Comparison of ENCODE assay signal across 9 cellular contexts in genomic region chr5:55333811-55334210, GRCh38.
"Had no signal": no experiment of that assay in that cellular context is flagged by ENCODE, and none has a peak within 500 bp of the region (broad histone marks: within the 10 kb centered on the region; RNA-seq: fewer than 3 reads in every experiment).

No MANE protein-coding gene starts in this region.

- H3K27me3 Mint-ChIP-seq: IgD-negative memory B cell had no signal

- H3K27ac ChIP-seq: GM23248, HL-60 had no signal

- H3K9me3 Mint-ChIP-seq: IgD-negative memory B cell had no signal

- H3K9ac ChIP-seq: GM23248 had no signal

- H3K9me3 ChIP-seq: HAP-1 had no signal

- H2AFZ ChIP-seq: GM23248 had no signal

- H3K4me1 ChIP-seq: HAP-1 had no signal

- H3K4me3 Mint-ChIP-seq: IgD-negative memory B cell had no signal

- H3K4me3 ChIP-seq: GM23248, HAP-1 had no signal

- DNase-seq: GM23248, GOT3, H7, KG1 had no signal

- ATAC-seq: HCT116, HepG2 had no signal
